12 cellular contexts compared by ENCODE assay signal in the genomic region with DNA sequence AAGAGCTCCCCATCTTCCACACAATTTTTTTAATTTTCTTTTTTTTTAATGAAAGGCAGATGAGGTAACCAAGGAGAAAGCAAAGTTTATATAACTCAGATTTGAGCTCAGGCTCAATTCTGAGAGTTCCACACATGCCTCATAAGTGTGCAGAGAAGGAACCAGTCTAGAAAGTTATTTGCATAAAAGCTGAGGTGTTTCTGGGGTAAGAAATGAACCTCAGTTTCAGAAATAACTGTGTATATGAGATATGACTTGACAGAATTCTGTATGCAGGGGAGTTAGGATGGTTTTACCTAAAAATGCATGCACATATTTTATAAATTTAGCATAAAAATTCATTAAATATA. TPM values are rescaled to one million over a fixed set of nuclear protein-coding genes. Genes with fewer than 3 reads are reported as not detected.
DNase-seq lines count a peak whose midpoint lies in the region; ATAC-seq and TF ChIP-seq lines count a peak whose summit lies in the region.
"Had no signal": no experiment of that assay in that cellular context is flagged by ENCODE, and none has a peak within 500 bp of the region (broad histone marks: within the 10 kb centered on the region; RNA-seq: fewer than 3 reads in every experiment).

No MANE protein-coding gene starts in this region.

- DNase-seq in DND-41 (no peak), stomach (no peak), DMS79 (lab: John Stamatoyannopoulos, UW) (no peak), SJCRH30 (no peak)
- no peak for DNase-seq in central memory CD4-positive, alpha-beta T cell
- DNase-seq: esophagus squamous epithelium, islet precursor cell, KG1 had no signal

- H3K9ac ChIP-seq in DND-41 (ENCODE audit: low read depth, low read length): no peak overlapping the region

- no peaks in the 10 kb centered on the region for H3K27me3 ChIP-seq in DND-41 (ENCODE audit: insufficient read depth, low read length, poor library complexity)
- H3K27me3 ChIP-seq in stomach: no peaks in the 10 kb centered on the region
- H3K27me3 ChIP-seq in SJCRH30: no peaks in the 10 kb centered on the region
- H3K27me3 ChIP-seq: esophagus squamous epithelium had no signal

- no peak for TF ChIP-seq EP300 in stomach (IDR thresholded peaks at IDR 0.05)

- TF ChIP-seq POLR2A in stomach (IDR thresholded peaks at IDR 0.05): no peak

- H3K27ac ChIP-seq in DND-41 (ENCODE audit: low read length) (peak overlapping the region; percentile 28; the same call in 1 of the 2 replicates), stomach (no peak overlapping the region), SJCRH30 (no peak overlapping the region)
- H3K27ac ChIP-seq: esophagus squamous epithelium had no signal

- intact Hi-C loops in stomach (cut with DNase I; ENCODE audit: low total_unique reads): no loop called here

- H3K9me3 ChIP-seq in DND-41 (ENCODE audit: insufficient read depth, low read length, severe bottlenecking) (no peaks in the 10 kb centered on the region), stomach (no peaks in the 10 kb centered on the region), SJCRH30 (replicated peaks) (no peaks in the 10 kb centered on the region)
- H3K9me3 ChIP-seq: esophagus squamous epithelium had no signal

- ATAC-seq in DND-41 (ENCODE audit: insufficient read depth, low read depth) (no peak), GM19023 (IDR thresholded peaks at IDR 0.05; ENCODE audit: unreplicated experiment) (peak; percentile 96), HG02610 (IDR thresholded peaks at IDR 0.05; ENCODE audit: unreplicated experiment) (peak; percentile 98), HG03457 (IDR thresholded peaks at IDR 0.05; ENCODE audit: unreplicated experiment) (peak; percentile 97)

- H3K36me3 ChIP-seq in DND-41 (ENCODE audit: insufficient read depth, low read length): no peaks in the 10 kb centered on the region
- no peaks in the 10 kb centered on the region for H3K36me3 ChIP-seq in stomach
- no peaks in the 10 kb centered on the region for H3K36me3 ChIP-seq in SJCRH30
- H3K36me3 ChIP-seq: esophagus squamous epithelium had no signal

- H4K20me1 ChIP-seq in DND-41 (ENCODE audit: insufficient read depth, low read length): no peaks in the 10 kb centered on the region

- no peaks in the 10 kb centered on the region for H3K79me2 ChIP-seq in DND-41 (ENCODE audit: insufficient read depth, low read length)

- H2AFZ ChIP-seq in DND-41 (ENCODE audit: low read depth, low read length): peak overlapping the region; percentile 42

- peaks cover 19% of the 10 kb centered on the region for H3K4me1 ChIP-seq in DND-41 (ENCODE audit: insufficient read depth, low read length)
- no peaks in the 10 kb centered on the region for H3K4me1 ChIP-seq in stomach
- H3K4me1 ChIP-seq in SJCRH30: no peaks in the 10 kb centered on the region
- H3K4me1 ChIP-seq: esophagus squamous epithelium had no signal

- TF ChIP-seq CTCF in DND-41 (IDR thresholded peaks at IDR 0.05; ENCODE audit: borderline replicate concordance, extremely low read depth, low read length, poor library complexity, severe bottlenecking) (no peak), stomach (IDR thresholded peaks at IDR 0.05) (no peak)

- H3K4me3 ChIP-seq in DND-41 (ENCODE audit: low read depth in 1 of 2, low read length in 2 of 2): no peak overlapping the region
- no peak overlapping the region for H3K4me3 ChIP-seq in stomach
- H3K4me3 ChIP-seq in SJCRH30: no peak overlapping the region
- H3K4me3 ChIP-seq: esophagus squamous epithelium had no signal

- H3K4me2 ChIP-seq in DND-41 (ENCODE audit: insufficient read depth, low read length): no peak overlapping the region

RNA-seq across cellular contexts. Expression of gene DTHD1, which starts 51.3 kb away (rescaled TPM):
- 1 to 10 TPM in 1 of 5 donors, not detected in 4; 1.2 TPM for total RNA-seq in stomach
- not detected for polyA plus RNA-seq in stomach
- not detected in 2 replicates for total RNA-seq in SJCRH30 (2014; rRNA removed; shearing (Covaris generic))
- total RNA-seq: osteocyte had no signal
